ENCODE assay signal across 9 cellular contexts in genomic region chr11:20000393-20001134, GRCh38.
A peak's percentile ranks its signal among the peaks of the same experiment; 100 is the strongest.
DNase-seq lines count a peak whose midpoint lies in the region; ATAC-seq and TF ChIP-seq lines count a peak whose summit lies in the region.
"Had no signal": no experiment of that assay in that cellular context is flagged by ENCODE, and none has a peak within 500 bp of the region (broad histone marks: within the 10 kb centered on the region; RNA-seq: fewer than 3 reads in every experiment).

No MANE protein-coding gene starts in this region.

- 85% methylated on average over 13 of the region's 13 CpGs for WGBS in mammary epithelial cell (ENCODE audit: low coverage, missing lambda C conversion rate)

- intact Hi-C loops in MCF 10A (cut with micrococcal nuclease) (no loop called here), mammary epithelial cell (cut with micrococcal nuclease) (no loop called here), uterus (cut with DNase I; ENCODE audit: low total_unique reads) (no loop called here)

- H3K4me1 ChIP-seq in mammary epithelial cell (ENCODE audit: insufficient read depth, low read length) (peaks cover 13% of the 10 kb centered on the region), uterus (no peaks in the 10 kb centered on the region)

- H3K27ac Mint-ChIP-seq in MCF 10A (ENCODE audit: low read depth, unreplicated experiment), result peak overlapping the region; percentile 96
- H3K27ac Mint-ChIP-seq in brain, result peak overlapping the region; percentile 77 to 97 (median 92)

- H4K20me1 ChIP-seq in mammary epithelial cell (ENCODE audit: insufficient read depth, low read length), result no peaks in the 10 kb centered on the region

- dilution Hi-C loops in mammary epithelial cell (cut with HindIII; ENCODE audit: low sequenced_read_pairs), result no loop called here

- in situ Hi-C loops in mammary epithelial cell (cut with MboI; ENCODE audit: low sequenced_read_pairs in 2 of 2), result no loop called here

- CTCF ChIA-PET in MCF 10A (lab: Yijun Ruan, JAX), result interaction anchor here (1.2 kb wide), 1 partner anchor 11 kb away, joined by 3 read pairs; no protein-coding TSS in a partner anchor
- CTCF ChIA-PET in mammary epithelial cell (lab: Charles Lee; ENCODE audit: low non-redundant PET), result no interaction called here

- no peaks in the 10 kb centered on the region for H3K36me3 ChIP-seq in mammary epithelial cell (ENCODE audit: insufficient read depth, low read length)
- no peaks in the 10 kb centered on the region for H3K36me3 ChIP-seq in uterus

- no peak overlapping the region for H3K4me2 ChIP-seq in mammary epithelial cell (ENCODE audit: insufficient read depth, low read depth, low read length)

- DNase-seq in MCF 10A (ENCODE audit: unreplicated experiment) (no peak), mammary epithelial cell (no peak), left kidney (ENCODE audit: low read depth, low spot score) (peak; percentile 96), uterus (no peak), HT-29 (ENCODE audit: low spot score) (no peak)
- no peak for DNase-seq in stimulated activated naive CD8-positive, alpha-beta T cell treated with anti-CD3 and anti-CD28 coated beads, Interleukin-15, Interleukin-2, amounts not matched to agents 100 U/mL and 50 U/mL, for 24 hours
- DNase-seq: activated CD4-positive, alpha-beta T cell treated with anti-CD3 and anti-CD28 coated beads, Interleukin-2, amount 50 U/mL, for 4 hours had no signal

- TF ChIP-seq POLR2A in uterus (IDR thresholded peaks at IDR 0.05), result no peak

- H3K4me1 Mint-ChIP-seq in MCF 10A (ENCODE audit: insufficient read depth, unreplicated experiment) (peaks cover 49% of the 10 kb centered on the region), brain (peaks cover 47% of the 10 kb centered on the region)

- H3K27me3 Mint-ChIP-seq in MCF 10A (ENCODE audit: insufficient read depth, unreplicated experiment) (no peaks in the 10 kb centered on the region), brain (peaks cover 28% of the 10 kb centered on the region)

- H3K36me3 Mint-ChIP-seq in MCF 10A (ENCODE audit: insufficient read depth, unreplicated experiment) (peaks cover 14% of the 10 kb centered on the region), brain (no peaks in the 10 kb centered on the region)

- no peak overlapping the region for H2AFZ ChIP-seq in mammary epithelial cell (ENCODE audit: low read depth, low read length)

- TF ChIP-seq CTCF in MCF 10A (IDR thresholded peaks at IDR 0.05; ENCODE audit: unreplicated experiment) (no peak), mammary epithelial cell (conservative IDR thresholded peaks at IDR 0.05 in 1 of 2, IDR thresholded peaks at IDR 0.05 in 1 of 2; ENCODE audit: extremely low read depth in 1 of 2, insufficient read depth in 1 of 2, low read depth in 1 of 2, low read length in 2 of 2) (no peak), brain (conservative IDR thresholded peaks at IDR 0.05) (no peak), uterus (IDR thresholded peaks at IDR 0.05) (no peak)

- H3K4me3 Mint-ChIP-seq in MCF 10A (ENCODE audit: unreplicated experiment), result no peak overlapping the region
- H3K4me3 Mint-ChIP-seq in brain, result peak overlapping the region in 4 of 5 experiments; percentile 39 to 60 (median 50)

- POLR2A ChIA-PET in MCF 10A (lab: Yijun Ruan, JAX), result interaction anchor here (0.6 to 7.6 kb wide), 4 partner anchors 12 to 367 kb away, joined by 3 to 165 read pairs (median 4); no protein-coding TSS in a partner anchor

- H3K9me3 Mint-ChIP-seq in MCF 10A (ENCODE audit: unreplicated experiment) (no peaks in the 10 kb centered on the region), brain (no peaks in the 10 kb centered on the region)

- no peaks in the 10 kb centered on the region for H3K9me3 ChIP-seq in mammary epithelial cell (replicated peaks; ENCODE audit: insufficient read depth, low read length)
- no peaks in the 10 kb centered on the region for H3K9me3 ChIP-seq in uterus

- H3K4me3 ChIP-seq in mammary epithelial cell (replicated peaks in 1 of 3; ENCODE audit: insufficient read depth in 1 of 3, low read depth in 2 of 3, low read length in 3 of 3) (no peak overlapping the region), uterus (no peak overlapping the region)

- H3K27me3 ChIP-seq in mammary epithelial cell (ENCODE audit: insufficient read depth, low read length) (no peaks in the 10 kb centered on the region), uterus (no peaks in the 10 kb centered on the region)

- ATAC-seq in stimulated activated naive CD8-positive, alpha-beta T cell treated with anti-CD3 and anti-CD28 coated beads, Interleukin-15, Interleukin-2, amounts not matched to agents 100 U/mL and 50 U/mL, for 24 hours, result no peak
- ATAC-seq in GM19452 (IDR thresholded peaks at IDR 0.05; ENCODE audit: unreplicated experiment), result no peak

- H3K27ac ChIP-seq in mammary epithelial cell (ENCODE audit: insufficient read depth, low read depth, low read length), result no peak overlapping the region
- H3K27ac ChIP-seq in uterus, result peak overlapping the region; percentile 7 to 31

- BruUV-seq in MCF 10A (replicated peaks; lab: Mats Ljungman, UMichigan), result no TSS peak
- no TSS peak for BruUV-seq in mammary epithelial cell (replicated peaks; lab: Mats Ljungman, UMichigan)

- no peak overlapping the region for H3K9ac ChIP-seq in mammary epithelial cell (ENCODE audit: insufficient read depth, low read length)

- H3K79me2 ChIP-seq in mammary epithelial cell (ENCODE audit: insufficient read depth, low read length), result no peaks in the 10 kb centered on the region
